In the genomic region with DNA sequence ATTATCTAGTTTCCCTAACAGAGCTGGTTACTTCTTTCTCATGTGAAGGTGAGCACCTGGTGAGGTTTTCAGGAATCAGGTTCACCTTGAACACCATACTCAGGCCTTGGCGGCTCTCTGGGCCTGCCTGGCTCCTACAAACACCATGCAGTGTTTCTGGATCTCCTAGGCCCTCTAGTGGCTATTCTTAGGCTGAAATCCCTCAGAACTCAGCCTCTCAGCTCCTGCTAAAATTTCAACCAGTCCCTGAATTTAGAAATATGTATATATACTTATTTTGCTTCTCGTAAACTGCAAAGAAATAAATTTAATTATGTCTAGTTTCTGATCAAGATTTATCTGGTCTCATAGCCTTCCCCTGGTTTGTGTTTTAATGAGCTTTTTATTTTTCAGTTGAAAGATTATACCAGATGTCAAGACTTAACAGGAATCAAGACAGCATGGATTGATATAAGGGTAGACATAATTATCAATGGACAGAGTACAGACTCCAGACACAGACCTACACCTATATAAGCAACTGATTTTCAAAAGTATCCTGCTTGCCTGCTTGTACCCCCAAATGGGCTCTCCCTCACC, we compare ENCODE assay signal across 8 cellular contexts. TPM values are rescaled to one million over a fixed set of nuclear protein-coding genes. Genes with fewer than 3 reads are reported as not detected.
DNase-seq lines count a peak whose midpoint lies in the region; ATAC-seq and TF ChIP-seq lines count a peak whose summit lies in the region.

No MANE protein-coding gene starts in this region.

- H3K4me1 Mint-ChIP-seq in natural killer cell (no peaks in the 10 kb centered on the region), osteocyte (ENCODE audit: unreplicated experiment) (peaks cover 2% of the 10 kb centered on the region)
- no peaks in the 10 kb centered on the region for H3K4me1 Mint-ChIP-seq in natural killer cell treated with Interleukin-12 subunit alpha and Interleukin-12 subunit beta and Interleukin-15 and Interleukin-18, amount 100 ng/mL, for 72 hours (ENCODE audit: low read depth in 2 of 2)
- H3K4me1 Mint-ChIP-seq in activated CD4-positive, alpha-beta T cell treated with anti-CD3 and anti-CD28 coated beads, Interleukin-2, amount 10 ng/mL, durations not matched to agents 24 days and 14 days: no peaks in the 10 kb centered on the region

- DNase-seq in natural killer cell: no peak
- DNase-seq in natural killer cell treated with Interleukin-12 subunit alpha and Interleukin-12 subunit beta and Interleukin-15 and Interleukin-18, amount 100 ng/mL, for 72 hours (ENCODE audit: low spot score): no peak
- peak; percentile 49 for DNase-seq in NCI-H2029 (lab: John Stamatoyannopoulos, UW)
- peak; percentile 67 for DNase-seq in activated CD4-positive, alpha-beta T cell treated with anti-CD3 and anti-CD28 coated beads, Interleukin-2, amount 10 ng/mL, durations not matched to agents 24 days and 14 days
- DNase-seq in fibroblast of villous mesenchyme (ENCODE audit: low read depth): peak; percentile 54
- no peak for DNase-seq in osteocyte (ENCODE audit: extremely low spot score, unreplicated experiment)

- intact Hi-C loops in natural killer cell (cut with micrococcal nuclease): loop anchor here (2.0 to 5.0 kb wide), 2 partner anchors 112 to 267 kb away; no protein-coding TSS in a partner anchor
- intact Hi-C loops in activated CD4-positive, alpha-beta T cell treated with anti-CD3 and anti-CD28 coated beads, Interleukin-2, amount 10 ng/mL, durations not matched to agents 24 days and 14 days (cut with micrococcal nuclease): loop anchor here (1.0 kb wide), 1 partner anchor 112 kb away; no protein-coding TSS in a partner anchor

- H3K4me3 Mint-ChIP-seq in natural killer cell (no peak overlapping the region), osteocyte (ENCODE audit: unreplicated experiment) (no peak overlapping the region)
- H3K4me3 Mint-ChIP-seq in natural killer cell treated with Interleukin-12 subunit alpha and Interleukin-12 subunit beta and Interleukin-15 and Interleukin-18, amount 100 ng/mL, for 72 hours: no peak overlapping the region
- no peak overlapping the region for H3K4me3 Mint-ChIP-seq in activated CD4-positive, alpha-beta T cell treated with anti-CD3 and anti-CD28 coated beads, Interleukin-2, amount 10 ng/mL, durations not matched to agents 24 days and 14 days

- no peak overlapping the region for H3K4me3 ChIP-seq in fibroblast of villous mesenchyme (ENCODE audit: low read depth, low read length)

- peak in 2 of 3 donors; percentile 51 to 63 for ATAC-seq in natural killer cell
- no peak for ATAC-seq in natural killer cell treated with Interleukin-12 subunit alpha and Interleukin-12 subunit beta and Interleukin-15 and Interleukin-18, amount 100 ng/mL, for 72 hours
- ATAC-seq in HG02884 (IDR thresholded peaks at IDR 0.05; ENCODE audit: unreplicated experiment): peak; percentile 88
- ATAC-seq in GM18870 (IDR thresholded peaks at IDR 0.05; ENCODE audit: unreplicated experiment): no peak

- H3K27me3 Mint-ChIP-seq in natural killer cell (ENCODE audit: low read depth in 2 of 2): peaks cover 5 to 8% of the 10 kb centered on the region in 2 donors
- peaks cover 6 to 13% of the 10 kb centered on the region in 2 donors for H3K27me3 Mint-ChIP-seq in natural killer cell treated with Interleukin-12 subunit alpha and Interleukin-12 subunit beta and Interleukin-15 and Interleukin-18, amount 100 ng/mL, for 72 hours
- no peaks in the 10 kb centered on the region for H3K27me3 Mint-ChIP-seq in activated CD4-positive, alpha-beta T cell treated with anti-CD3 and anti-CD28 coated beads, Interleukin-2, amount 10 ng/mL, durations not matched to agents 24 days and 14 days
- H3K27me3 Mint-ChIP-seq in osteocyte (ENCODE audit: unreplicated experiment): peaks cover 3% of the 10 kb centered on the region

- H3K9me3 Mint-ChIP-seq in natural killer cell: no peaks in the 10 kb centered on the region
- H3K9me3 Mint-ChIP-seq in natural killer cell treated with Interleukin-12 subunit alpha and Interleukin-12 subunit beta and Interleukin-15 and Interleukin-18, amount 100 ng/mL, for 72 hours: no peaks in the 10 kb centered on the region
- no peaks in the 10 kb centered on the region for H3K9me3 Mint-ChIP-seq in activated CD4-positive, alpha-beta T cell treated with anti-CD3 and anti-CD28 coated beads, Interleukin-2, amount 10 ng/mL, durations not matched to agents 24 days and 14 days
- no peaks in the 10 kb centered on the region for H3K9me3 Mint-ChIP-seq in osteocyte (ENCODE audit: unreplicated experiment)

- H3K36me3 Mint-ChIP-seq in natural killer cell (no peaks in the 10 kb centered on the region), osteocyte (ENCODE audit: unreplicated experiment) (no peaks in the 10 kb centered on the region)
- no peaks in the 10 kb centered on the region for H3K36me3 Mint-ChIP-seq in natural killer cell treated with Interleukin-12 subunit alpha and Interleukin-12 subunit beta and Interleukin-15 and Interleukin-18, amount 100 ng/mL, for 72 hours
- no peaks in the 10 kb centered on the region for H3K36me3 Mint-ChIP-seq in activated CD4-positive, alpha-beta T cell treated with anti-CD3 and anti-CD28 coated beads, Interleukin-2, amount 10 ng/mL, durations not matched to agents 24 days and 14 days (ENCODE audit: low read depth)

- TF ChIP-seq CTCF in natural killer cell (IDR thresholded peaks at IDR 0.05) (peak; percentile 48), fibroblast of villous mesenchyme (IDR thresholded peaks at IDR 0.05; ENCODE audit: insufficient read depth, low read depth, low read length) (peak; percentile 78), osteocyte (IDR thresholded peaks at IDR 0.05) (peak; percentile 83)

- H3K27ac Mint-ChIP-seq in natural killer cell: no peak overlapping the region
- H3K27ac Mint-ChIP-seq in natural killer cell treated with Interleukin-12 subunit alpha and Interleukin-12 subunit beta and Interleukin-15 and Interleukin-18, amount 100 ng/mL, for 72 hours: no peak overlapping the region
- H3K27ac Mint-ChIP-seq in activated CD4-positive, alpha-beta T cell treated with anti-CD3 and anti-CD28 coated beads, Interleukin-2, amount 10 ng/mL, durations not matched to agents 24 days and 14 days: no peak overlapping the region
- H3K27ac Mint-ChIP-seq in osteocyte (ENCODE audit: unreplicated experiment): no peak overlapping the region

RNA-seq across cellular contexts. Expression of a gene that starts 55.9 kb away (rescaled TPM):
- total RNA-seq in natural killer cell (1 to 10 TPM; 1.6 to 1.9 (median 1.8) TPM), fibroblast of villous mesenchyme (0.97 and 1.3 TPM in 2 replicates), osteocyte (0.30 and 0.65 TPM in 2 replicates)
- 1 to 10 TPM; 1.8 to 4.4 TPM for total RNA-seq in natural killer cell treated with Interleukin-12 subunit alpha and Interleukin-12 subunit beta and Interleukin-15 and Interleukin-18, amount 100 ng/mL, for 72 hours
- 0.24 and 0.58 TPM in 2 replicates for total RNA-seq in activated CD4-positive, alpha-beta T cell treated with anti-CD3 and anti-CD28 coated beads, Interleukin-2, amount 10 ng/mL, durations not matched to agents 24 days and 14 days

Comparison
In these comparisons a context has a peak if more than half of its experiments do, and no peak if none do; other contexts are left out.
1. ATAC-seq: peak in natural killer cell (2 of 3) and HG02884 (single experiment); none in natural killer cell treated with Interleukin-12 subunit alpha and Interleukin-12 subunit beta and Interleukin-15 and Interleukin-18, amount 100 ng/mL, for 72 hours (0 of 2) and GM18870 (single experiment).
2. DNase-seq: peak in NCI-H2029 (single experiment), activated CD4-positive, alpha-beta T cell treated with anti-CD3 and anti-CD28 coated beads, Interleukin-2, amount 10 ng/mL, durations not matched to agents 24 days and 14 days (single experiment) and fibroblast of villous mesenchyme (single experiment); none in natural killer cell (single experiment), natural killer cell treated with Interleukin-12 subunit alpha and Interleukin-12 subunit beta and Interleukin-15 and Interleukin-18, amount 100 ng/mL, for 72 hours (single experiment) and osteocyte (single experiment).
3. Peak in every context shown above with its lines, with median percentiles within 50 percentile points of each other: CTCF ChIP-seq.